ENCODE assay signal across 8 cellular contexts in the genomic region with DNA sequence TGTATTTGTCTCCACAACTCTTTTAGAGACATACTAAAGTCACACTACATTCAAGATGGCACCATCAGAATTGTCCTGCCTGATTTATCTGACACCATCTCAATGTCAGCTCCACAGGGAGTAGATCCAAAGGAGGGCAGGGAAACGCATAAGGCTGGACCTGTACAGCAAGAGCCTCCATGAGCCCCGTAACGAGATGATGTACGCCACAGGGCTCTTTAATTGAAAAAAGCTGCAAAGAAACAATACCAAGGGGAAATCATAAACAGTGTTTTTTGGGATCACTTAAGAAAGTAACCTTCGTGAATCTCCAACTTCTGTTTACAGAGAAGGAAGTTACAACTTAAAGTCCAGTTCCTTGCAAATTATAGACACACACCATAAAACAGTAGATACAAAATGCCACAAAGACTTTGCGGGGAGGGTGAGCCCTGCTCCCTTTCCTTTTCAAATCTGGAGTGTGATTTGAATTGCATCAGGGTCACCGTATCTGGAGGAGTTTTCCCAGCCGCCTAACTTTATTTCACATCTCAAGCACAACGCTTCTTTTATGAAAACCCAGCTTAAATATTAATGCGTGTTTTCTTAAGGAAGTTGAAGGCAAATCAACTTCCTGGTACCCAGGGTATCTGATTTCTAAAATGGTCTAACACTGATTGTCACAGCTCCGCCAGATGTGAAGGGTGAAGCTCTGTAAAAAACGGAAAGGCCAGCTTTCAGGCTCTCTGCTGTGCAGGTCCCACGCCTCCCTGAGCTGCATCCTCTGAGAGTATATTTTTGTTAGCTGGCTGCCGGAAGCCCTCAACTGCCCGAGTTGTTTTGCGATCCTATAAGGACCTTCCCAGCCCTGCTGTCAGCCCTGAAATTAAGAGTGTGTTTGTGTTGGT.
DNase-seq lines count a peak whose midpoint lies in the region; ATAC-seq and TF ChIP-seq lines count a peak whose summit lies in the region.

No MANE protein-coding gene starts in this region.

- POLR2A ChIA-PET in IMR-90 (lab: Charles Lee; ENCODE audit: unreplicated experiment) = interaction anchor here (0.6 kb wide), 1 partner anchor 1408 kb away, joined by 8 read pairs; no protein-coding TSS in a partner anchor

- no peak overlapping the region; the same call in 1 of the 2 replicates for H3K9ac ChIP-seq in IMR-90 (ENCODE audit: low read depth, low read length)

- no peak for TF ChIP-seq CTCF in GM12875 (IDR thresholded peaks at IDR 0.05; ENCODE audit: borderline replicate concordance, insufficient read depth, low read depth, low read length)
- TF ChIP-seq CTCF in IMR-90 (conservative IDR thresholded peaks at IDR 0.05; ENCODE audit: low read depth, low read length) = no peak
- TF ChIP-seq CTCF in heart right ventricle (IDR thresholded peaks at IDR 0.05) = no peak
- TF ChIP-seq CTCF in uterus (IDR thresholded peaks at IDR 0.05) = no peak

- peaks cover 2% of the 10 kb centered on the region; the same call in 1 of the 2 replicates for H3K9me1 ChIP-seq in IMR-90 (ENCODE audit: insufficient read depth, low read length)

- H3K4ac ChIP-seq in IMR-90 (ENCODE audit: low read depth, low read length) = peak overlapping the region; percentile 57; the same call in 1 of the 2 replicates

- peak overlapping the region; percentile 62; the same call in 1 of the 2 replicates for H3K56ac ChIP-seq in IMR-90 (ENCODE audit: extremely low read depth, insufficient read depth, low read length)

- H2BK5ac ChIP-seq in IMR-90 (ENCODE audit: low read depth, low read length, poor library complexity, severe bottlenecking) = no peak overlapping the region

- dilution Hi-C loops in IMR-90 (cut with HindIII; ENCODE audit: low sequenced_read_pairs, unreplicated experiment) = no loop called here

- peak; percentile 96 for ATAC-seq in GM21447 (IDR thresholded peaks at IDR 0.05; ENCODE audit: unreplicated experiment)
- ATAC-seq in IMR-90 (ENCODE audit: low read depth) = peak; percentile 72
- peak; percentile 74 to 87 (median 80) for ATAC-seq in heart right ventricle

- peak overlapping the region; percentile 92 for H3K23ac ChIP-seq in IMR-90 (ENCODE audit: low read depth, low read length)

- H2AK9ac ChIP-seq in IMR-90 (replicated peaks; ENCODE audit: low read depth, low read length, poor library complexity) = no peak overlapping the region

- no peaks in the 10 kb centered on the region for H4K20me1 ChIP-seq in IMR-90 (ENCODE audit: insufficient read depth, low read length)

- H3K4me2 ChIP-seq in IMR-90 (ENCODE audit: low read depth, low read length) = peak overlapping the region; percentile 19

- peak overlapping the region; percentile 45 to 74; a peak in 3 of 4 replicates for H4K8ac ChIP-seq in IMR-90 (ENCODE audit: low read depth in 2 of 2, low read length in 2 of 2)

- H3K36me3 ChIP-seq in IMR-90 (ENCODE audit: control insufficient read depth, insufficient read depth, low read length) (no peaks in the 10 kb centered on the region), heart right ventricle (no peaks in the 10 kb centered on the region), uterus (no peaks in the 10 kb centered on the region)

- in situ Hi-C loops in IMR-90 (cut with MboI; ENCODE audit: low sequenced_read_pairs) = no loop called here

- WGBS in IMR-90 (ENCODE audit: extremely low coverage in 2 of 2, insufficient read length in 1 of 2), 2 experiments = 50% methylated on average over 1 of the region's 16 CpGs; no CpG with 5 or more reads in 1 of the 2 experiments
- WGBS in heart right ventricle, 2 donors = 16 to 25% methylated on average over 16 of the region's 16 CpGs

- no TSS peak for BruUV-seq in IMR-90 (replicated peaks; lab: Mats Ljungman, UMichigan)

- no peak for DNase-seq in IMR-90
- DNase-seq in heart right ventricle = peak; percentile 29 to 57
- DNase-seq in uterus = no peak
- DNase-seq in SK-N-DZ (ENCODE audit: low spot score) = no peak
- no peak for DNase-seq in SW 1271 (lab: John Stamatoyannopoulos, UW)
- DNase-seq in dedifferentiated amniotic fluid mesenchymal stem cell (ENCODE audit: extremely low spot score) = no peak

- no peaks in the 10 kb centered on the region for H3K79me1 ChIP-seq in IMR-90 (ENCODE audit: low read depth in 1 of 2, low read length in 2 of 2)

- H3K18ac ChIP-seq in IMR-90 (ENCODE audit: low read depth, low read length) = no peak overlapping the region

- peak overlapping the region; percentile 68 for H2BK120ac ChIP-seq in IMR-90 (ENCODE audit: low read depth, low read length)

- H2BK20ac ChIP-seq in IMR-90 (ENCODE audit: low read depth, low read length) = peak overlapping the region; percentile 50

- H2AFZ ChIP-seq in IMR-90 (replicated peaks; ENCODE audit: low read length, poor library complexity) = peak overlapping the region; percentile 84

- CTCF ChIA-PET in IMR-90 (lab: Yijun Ruan, JAX) = no interaction called here

- peak overlapping the region; percentile 71 for H3K14ac ChIP-seq in IMR-90 (replicated peaks; ENCODE audit: low read depth, low read length)

- peaks cover 5% of the 10 kb centered on the region; the same call in 1 of the 2 replicates for H3K4me1 ChIP-seq in IMR-90 (ENCODE audit: control insufficient read depth, insufficient read depth, low read length)
- peaks cover 4 to 70% (median 30%) of the 10 kb centered on the region in 9 donors for H3K4me1 ChIP-seq in heart right ventricle
- H3K4me1 ChIP-seq in uterus = peaks cover 0 to 3% of the 10 kb centered on the region in 2 donors

- intact Hi-C loops in IMR-90 (cut with micrococcal nuclease) = no loop called here
- intact Hi-C loops in heart right ventricle (cut with DNase I) = loop anchor here in 2 of 10 donors (5.0 to 10.0 kb wide), 2 partner anchors 41 to 136 kb away; no protein-coding TSS in a partner anchor
- intact Hi-C loops in uterus (cut with DNase I; ENCODE audit: low total_unique reads) = no loop called here

- H4K5ac ChIP-seq in IMR-90 (ENCODE audit: low read depth, low read length) = peak overlapping the region; percentile 25; the same call in 1 of the 2 replicates

- no peak for TF ChIP-seq RAD21 in IMR-90 (IDR thresholded peaks at IDR 0.05; ENCODE audit: low read length)

- H2BK15ac ChIP-seq in IMR-90 (ENCODE audit: low read depth, low read length) = peak overlapping the region; percentile 71; the same call in 2 of the 3 replicates

- H3K4me3 ChIP-seq in GM12875 (ENCODE audit: low read depth, low read length) = peak overlapping the region; percentile 21
- no peak overlapping the region for H3K4me3 ChIP-seq in IMR-90 (ENCODE audit: insufficient read depth, low read depth, low read length)
- H3K4me3 ChIP-seq in heart right ventricle = peak overlapping the region in 7 of 10 donors; percentile 7 to 41 (median 32)
- peak overlapping the region in 1 of 2 donors; percentile 11 for H3K4me3 ChIP-seq in uterus

- no peaks in the 10 kb centered on the region for H3K9me3 ChIP-seq in IMR-90 (ENCODE audit: control insufficient read depth, insufficient read depth, low read length)
- no peaks in the 10 kb centered on the region for H3K9me3 ChIP-seq in heart right ventricle
- H3K9me3 ChIP-seq in uterus = no peaks in the 10 kb centered on the region

- H3K27me3 ChIP-seq in IMR-90 (ENCODE audit: control insufficient read depth, insufficient read depth, low read length) = no peaks in the 10 kb centered on the region
- H3K27me3 ChIP-seq in heart right ventricle = peaks cover 0 to 3% (median 0%) of the 10 kb centered on the region in 7 donors
- no peaks in the 10 kb centered on the region for H3K27me3 ChIP-seq in uterus

- no peak overlapping the region for H2AK5ac ChIP-seq in IMR-90 (ENCODE audit: low read depth, low read length)

- TF ChIP-seq POLR2A in IMR-90 (IDR thresholded peaks at IDR 0.05; ENCODE audit: low read depth, low read length) (no peak), uterus (IDR thresholded peaks at IDR 0.05) (no peak)

- H4K91ac ChIP-seq in IMR-90 (ENCODE audit: insufficient read depth, low read depth, low read length) = no peak overlapping the region

- no peak overlapping the region for H3K27ac ChIP-seq in IMR-90 (ENCODE audit: insufficient read depth, low read length)
- peak overlapping the region in 9 of 10 donors; percentile 71 to 91 (median 82) for H3K27ac ChIP-seq in heart right ventricle
- H3K27ac ChIP-seq in uterus = peak overlapping the region; percentile 78 to 83

TF ChIP-seq in IMR-90, 13 proteins besides CTCF, POLR2A, EP300 and RAD21:
- no peak for TF ChIP-seq SMC3 (IDR thresholded peaks at IDR 0.05; ENCODE audit: low read depth, low read length)
- no peak for TF ChIP-seq USF2 (IDR thresholded peaks at IDR 0.05; ENCODE audit: low read depth, low read length)
- TF ChIP-seq NFE2L2 (IDR thresholded peaks at IDR 0.05; ENCODE audit: low read depth, low read length) = no peak
- no peak for TF ChIP-seq CEBPB (IDR thresholded peaks at IDR 0.05; ENCODE audit: low read depth, low read length)
- TF ChIP-seq RFX5 (IDR thresholded peaks at IDR 0.05; ENCODE audit: low read depth, low read length) = no peak
- no peak for TF ChIP-seq MAZ (IDR thresholded peaks at IDR 0.05; ENCODE audit: borderline replicate concordance, low read depth, low read length)
- TF ChIP-seq CHD1 (IDR thresholded peaks at IDR 0.05; ENCODE audit: low read depth, low read length) = no peak
- TF ChIP-seq BHLHE40 (IDR thresholded peaks at IDR 0.05; ENCODE audit: low read depth, low read length) = no peak
- no peak for TF ChIP-seq FOS (IDR thresholded peaks at IDR 0.05; ENCODE audit: low read depth, low read length)
- TF ChIP-seq MAFK (IDR thresholded peaks at IDR 0.05; ENCODE audit: low read depth, low read length) = no peak
- no peak for TF ChIP-seq ELK1 (IDR thresholded peaks at IDR 0.05; ENCODE audit: borderline replicate concordance, low read depth, low read length)
- no peak for TF ChIP-seq RCOR1 (IDR thresholded peaks at IDR 0.05; ENCODE audit: insufficient replicate concordance, low read length)
- TF ChIP-seq MXI1 (IDR thresholded peaks at IDR 0.05; ENCODE audit: borderline replicate concordance, low read depth, low read length) = no peak

Comparison
In these comparisons a context has a peak if more than half of its experiments do, and no peak if none do; other contexts are left out.
1. DNase-seq: peak in heart right ventricle (2 of 2); none in IMR-90 (single experiment), uterus (0 of 2), SK-N-DZ (single experiment), SW 1271 (0 of 2) and dedifferentiated amniotic fluid mesenchymal stem cell (single experiment).
2. Peak in every context shown above with its lines, with median percentiles within 50 percentile points of each other: ATAC-seq.